1 cellular context compared by ENCODE assay signal in genomic region chr4:177225605-177226004, GRCh38.
TF ChIP-seq lines count a peak whose summit lies in the region.

No MANE protein-coding gene starts in this region.

TF ChIP-seq in HepG2, 621 proteins besides CTCF, POLR2A, EP300 and RAD21 (continued from another document):
- TF ChIP-seq, protein P1, sequence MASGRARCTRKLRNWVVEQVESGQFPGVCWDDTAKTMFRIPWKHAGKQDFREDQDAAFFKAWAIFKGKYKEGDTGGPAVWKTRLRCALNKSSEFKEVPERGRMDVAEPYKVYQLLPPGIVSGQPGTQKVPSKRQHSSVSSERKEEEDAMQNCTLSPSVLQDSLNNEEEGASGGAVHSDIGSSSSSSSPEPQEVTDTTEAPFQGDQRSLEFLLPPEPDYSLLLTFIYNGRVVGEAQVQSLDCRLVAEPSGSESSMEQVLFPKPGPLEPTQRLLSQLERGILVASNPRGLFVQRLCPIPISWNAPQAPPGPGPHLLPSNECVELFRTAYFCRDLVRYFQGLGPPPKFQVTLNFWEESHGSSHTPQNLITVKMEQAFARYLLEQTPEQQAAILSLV (CRISPR knock-in tag; IDR thresholded peaks at IDR 0.05; ENCODE audit: borderline replicate concordance): no peak
- TF ChIP-seq ZNF512B (CRISPR knock-in tag; IDR thresholded peaks at IDR 0.05; ENCODE audit: borderline replicate concordance) (no peak), TOE1 (CRISPR knock-in tag; IDR thresholded peaks at IDR 0.05) (no peak), PHF8 (CRISPR knock-in tag; IDR thresholded peaks at IDR 0.05) (no peak)
- TF ChIP-seq, protein P2, sequence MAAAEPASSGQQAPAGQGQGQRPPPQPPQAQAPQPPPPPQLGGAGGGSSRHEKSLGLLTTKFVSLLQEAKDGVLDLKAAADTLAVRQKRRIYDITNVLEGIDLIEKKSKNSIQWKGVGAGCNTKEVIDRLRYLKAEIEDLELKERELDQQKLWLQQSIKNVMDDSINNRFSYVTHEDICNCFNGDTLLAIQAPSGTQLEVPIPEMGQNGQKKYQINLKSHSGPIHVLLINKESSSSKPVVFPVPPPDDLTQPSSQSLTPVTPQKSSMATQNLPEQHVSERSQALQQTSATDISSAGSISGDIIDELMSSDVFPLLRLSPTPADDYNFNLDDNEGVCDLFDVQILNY (CRISPR knock-in tag; conservative IDR thresholded peaks at IDR 0.05): no peak
